ENCODE assay signal across 1 cellular context in the genomic region with DNA sequence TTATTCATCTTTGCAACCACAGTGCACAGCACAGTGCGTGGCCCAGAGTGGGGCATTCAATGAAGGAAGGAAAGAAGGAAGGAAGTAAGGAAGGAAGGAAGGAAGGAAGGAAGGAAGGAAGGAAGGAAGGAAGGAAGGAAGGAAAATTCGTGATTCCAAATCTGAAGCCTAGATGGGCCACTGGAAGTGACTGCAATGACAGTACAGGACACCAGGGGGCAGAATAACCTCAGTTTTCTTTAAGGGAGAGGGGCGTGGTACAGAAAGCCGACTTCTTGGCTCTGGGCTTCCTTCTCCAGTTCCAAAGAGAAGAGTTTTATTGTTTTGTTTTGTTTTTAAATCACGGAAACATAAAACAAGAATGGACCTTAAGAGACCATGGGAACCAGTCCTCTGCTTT.
TF ChIP-seq lines count a peak whose summit lies in the region.

No MANE protein-coding gene starts in this region.

TF ChIP-seq in WTC11, 78 proteins besides CTCF, POLR2A, EP300 and RAD21 (continued from another document):
- TF ChIP-seq, protein P1, sequence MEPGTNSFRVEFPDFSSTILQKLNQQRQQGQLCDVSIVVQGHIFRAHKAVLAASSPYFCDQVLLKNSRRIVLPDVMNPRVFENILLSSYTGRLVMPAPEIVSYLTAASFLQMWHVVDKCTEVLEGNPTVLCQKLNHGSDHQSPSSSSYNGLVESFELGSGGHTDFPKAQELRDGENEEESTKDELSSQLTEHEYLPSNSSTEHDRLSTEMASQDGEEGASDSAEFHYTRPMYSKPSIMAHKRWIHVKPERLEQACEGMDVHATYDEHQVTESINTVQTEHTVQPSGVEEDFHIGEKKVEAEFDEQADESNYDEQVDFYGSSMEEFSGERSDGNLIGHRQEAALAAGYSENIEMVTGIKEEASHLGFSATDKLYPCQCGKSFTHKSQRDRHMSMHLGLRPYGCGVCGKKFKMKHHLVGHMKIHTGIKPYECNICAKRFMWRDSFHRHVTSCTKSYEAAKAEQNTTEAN (CRISPR knock-in tag; IDR thresholded peaks at IDR 0.05) = no peak
- TF ChIP-seq, protein P2, sequence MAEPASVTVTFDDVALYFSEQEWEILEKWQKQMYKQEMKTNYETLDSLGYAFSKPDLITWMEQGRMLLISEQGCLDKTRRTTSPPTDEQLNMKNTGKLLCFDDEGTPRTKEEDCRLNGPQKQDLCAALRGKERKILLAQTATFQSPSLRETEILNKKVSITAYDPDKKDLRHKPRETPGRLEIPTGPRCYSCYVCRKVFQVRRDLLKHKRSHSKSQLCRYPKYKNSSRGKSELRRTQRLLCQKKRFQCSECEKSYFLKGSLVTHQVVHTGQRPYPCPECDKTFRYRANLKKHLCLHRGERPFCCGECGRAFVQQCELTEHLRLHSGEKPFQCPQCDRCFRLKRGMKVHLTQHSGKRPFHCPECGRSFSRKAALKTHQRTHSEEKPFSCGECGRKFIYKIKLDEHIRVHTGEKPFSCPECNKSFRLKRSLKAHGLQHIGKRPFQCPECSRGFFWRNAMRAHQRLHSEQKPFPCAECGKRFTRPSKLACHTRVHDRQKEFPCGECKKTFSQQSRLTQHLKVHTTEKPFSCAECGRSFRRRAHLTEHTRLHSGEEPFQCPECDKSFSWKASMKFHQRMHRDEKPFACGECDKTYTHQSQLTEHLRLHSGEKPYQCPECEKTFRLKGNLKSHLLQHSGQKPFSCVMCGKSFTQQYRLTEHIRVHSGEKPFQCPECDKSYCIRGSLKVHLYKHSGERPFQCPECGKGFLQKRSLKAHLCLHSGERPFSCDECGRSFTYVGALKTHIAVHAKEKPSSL (CRISPR knock-in tag; conservative IDR thresholded peaks at IDR 0.05) = no peak
- TF ChIP-seq ZBTB21 (CRISPR knock-in tag; IDR thresholded peaks at IDR 0.05; ENCODE audit: borderline replicate concordance) = no peak
- TF ChIP-seq SP1 (CRISPR knock-in tag; conservative IDR thresholded peaks at IDR 0.05) = no peak
- TF ChIP-seq, protein P3, sequence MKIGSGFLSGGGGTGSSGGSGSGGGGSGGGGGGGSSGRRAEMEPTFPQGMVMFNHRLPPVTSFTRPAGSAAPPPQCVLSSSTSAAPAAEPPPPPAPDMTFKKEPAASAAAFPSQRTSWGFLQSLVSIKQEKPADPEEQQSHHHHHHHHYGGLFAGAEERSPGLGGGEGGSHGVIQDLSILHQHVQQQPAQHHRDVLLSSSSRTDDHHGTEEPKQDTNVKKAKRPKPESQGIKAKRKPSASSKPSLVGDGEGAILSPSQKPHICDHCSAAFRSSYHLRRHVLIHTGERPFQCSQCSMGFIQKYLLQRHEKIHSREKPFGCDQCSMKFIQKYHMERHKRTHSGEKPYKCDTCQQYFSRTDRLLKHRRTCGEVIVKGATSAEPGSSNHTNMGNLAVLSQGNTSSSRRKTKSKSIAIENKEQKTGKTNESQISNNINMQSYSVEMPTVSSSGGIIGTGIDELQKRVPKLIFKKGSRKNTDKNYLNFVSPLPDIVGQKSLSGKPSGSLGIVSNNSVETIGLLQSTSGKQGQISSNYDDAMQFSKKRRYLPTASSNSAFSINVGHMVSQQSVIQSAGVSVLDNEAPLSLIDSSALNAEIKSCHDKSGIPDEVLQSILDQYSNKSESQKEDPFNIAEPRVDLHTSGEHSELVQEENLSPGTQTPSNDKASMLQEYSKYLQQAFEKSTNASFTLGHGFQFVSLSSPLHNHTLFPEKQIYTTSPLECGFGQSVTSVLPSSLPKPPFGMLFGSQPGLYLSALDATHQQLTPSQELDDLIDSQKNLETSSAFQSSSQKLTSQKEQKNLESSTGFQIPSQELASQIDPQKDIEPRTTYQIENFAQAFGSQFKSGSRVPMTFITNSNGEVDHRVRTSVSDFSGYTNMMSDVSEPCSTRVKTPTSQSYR (CRISPR knock-in tag; IDR thresholded peaks at IDR 0.05) = no peak
- TF ChIP-seq FOXP1 (CRISPR knock-in tag; IDR thresholded peaks at IDR 0.05; ENCODE audit: borderline replicate concordance) = no peak
- no peak for TF ChIP-seq TP53 (CRISPR knock-in tag; IDR thresholded peaks at IDR 0.05)
